ENCODE assay signal across 30 cellular contexts in genomic region chr3:30486386-30486785, GRCh38.
"Had no signal": no experiment of that assay in that cellular context is flagged by ENCODE, and none has a peak within 500 bp of the region (broad histone marks: within the 10 kb centered on the region; RNA-seq: fewer than 3 reads in every experiment).

No MANE protein-coding gene starts in this region.

- H3K4me2 ChIP-seq: KMS-11 had no signal

- H3K27me3 Mint-ChIP-seq: activated CD4-positive, alpha-beta T cell treated with anti-CD3 and anti-CD28 coated beads, Interleukin-2, amount 10 ng/mL, durations not matched to agents 24 days and 14 days; activated CD8-positive, alpha-beta T cell treated with anti-CD3 and anti-CD28 coated beads for 36 hours; activated naive CD8-positive, alpha-beta T cell treated with anti-CD3 and anti-CD28 coated beads for 36 hours; activated T-helper 17 cell treated with anti-CD3 and anti-CD28 coated beads, Interleukin-2, amount 50 U/mL, for 72 hours had no signal

- ATAC-seq: activated CD8-positive, alpha-beta T cell treated with anti-CD3 and anti-CD28 coated beads for 36 hours; activated T-cell treated with anti-CD3 and anti-CD28 coated beads, Interleukin-2, amount 50 U/mL, for 72 hours; activated T-helper 17 cell treated with anti-CD3 and anti-CD28 coated beads, Interleukin-2, amount 50 U/mL, for 72 hours had no signal

- H3K36me3 ChIP-seq: brain microvascular endothelial cell, cardiac muscle cell, SJCRH30 had no signal

- H3K4me1 Mint-ChIP-seq: activated CD4-positive, alpha-beta T cell treated with anti-CD3 and anti-CD28 coated beads, Interleukin-2, amount 10 ng/mL, durations not matched to agents 24 days and 14 days; activated naive CD8-positive, alpha-beta T cell treated with anti-CD3 and anti-CD28 coated beads for 36 hours; activated T-helper 17 cell treated with anti-CD3 and anti-CD28 coated beads, Interleukin-2, amount 50 U/mL, for 72 hours had no signal

- H3K4me3 ChIP-seq: cardiac muscle cell, SJCRH30, SK-N-MC had no signal

- H3K27ac ChIP-seq: brain microvascular endothelial cell, cardiac muscle cell, KMS-11, SJCRH30, SK-N-MC had no signal

- H3K9me3 ChIP-seq: SJCRH30 had no signal

- DNase-seq: activated CD4-positive, alpha-beta T cell treated with anti-CD3 and anti-CD28 coated beads, Interleukin-2, amount 10 ng/mL, durations not matched to agents 24 days and 14 days; activated CD4-positive, alpha-beta T cell treated with anti-CD3 and anti-CD28 coated beads, Interleukin-2, amount 50 U/mL, for 4 hours; activated CD8-positive, alpha-beta T cell treated with anti-CD3 and anti-CD28 coated beads for 36 hours; activated effector memory CD4-positive, alpha-beta T cell treated with anti-CD3 and anti-CD28 coated beads, Interleukin-2, amount 50 U/mL, for 16 hours; activated naive CD4-positive, alpha-beta T cell; activated naive CD4-positive, alpha-beta T cell treated with anti-CD3 and anti-CD28 coated beads, Interleukin-2, amount 50 U/mL, for 16 hours; activated naive CD8-positive, alpha-beta T cell treated with anti-CD3 and anti-CD28 coated beads for 36 hours; activated T-cell treated with anti-CD3 and anti-CD28 coated beads, Interleukin-2, amount 50 U/mL, for 1 hour; activated T-cell treated with anti-CD3 and anti-CD28 coated beads, Interleukin-2, amount 50 U/mL, for 72 hours; amniotic stem cell; aorta; brain microvascular endothelial cell; MM.1S; MV-4-11; NCI-H1092; NCI-H1436 treated with DMSO at 0.1 percent for 48 hours; NCI-H1694 treated with DMSO at 0.1 percent for 48 hours; NCI-H2029; NCI-H2171; NCI-H510A; NCI-H526; NCI-H748 treated with DMSO at 0.1 percent for 48 hours; NK-92 treated with Interleukin-12 subunit alpha and Interleukin-12 subunit beta, amount 100 ng/mL, for 24 hours; SHP77; SJCRH30; T1000 had no signal

- H3K27me3 ChIP-seq: brain microvascular endothelial cell, cardiac muscle cell, SJCRH30 had no signal

- H3K9ac ChIP-seq: KMS-11 had no signal

- H3K4me3 Mint-ChIP-seq: activated CD4-positive, alpha-beta T cell treated with anti-CD3 and anti-CD28 coated beads, Interleukin-2, amount 10 ng/mL, durations not matched to agents 24 days and 14 days; activated CD8-positive, alpha-beta T cell treated with anti-CD3 and anti-CD28 coated beads for 36 hours; activated naive CD8-positive, alpha-beta T cell treated with anti-CD3 and anti-CD28 coated beads for 36 hours; activated T-cell treated with anti-CD3 and anti-CD28 coated beads, Interleukin-2, amount 50 U/mL, for 72 hours; activated T-helper 17 cell treated with anti-CD3 and anti-CD28 coated beads, Interleukin-2, amount 50 U/mL, for 72 hours had no signal

- H3K27ac Mint-ChIP-seq: activated CD4-positive, alpha-beta T cell treated with anti-CD3 and anti-CD28 coated beads, Interleukin-2, amount 10 ng/mL, durations not matched to agents 24 days and 14 days; activated CD8-positive, alpha-beta T cell treated with anti-CD3 and anti-CD28 coated beads for 36 hours; activated naive CD8-positive, alpha-beta T cell treated with anti-CD3 and anti-CD28 coated beads for 36 hours; activated T-cell treated with anti-CD3 and anti-CD28 coated beads, Interleukin-2, amount 50 U/mL, for 72 hours; activated T-helper 17 cell treated with anti-CD3 and anti-CD28 coated beads, Interleukin-2, amount 50 U/mL, for 72 hours had no signal
